9 cellular contexts compared by ENCODE assay signal in genomic region chr2:232013701-232014353, GRCh38. TPM values are rescaled to one million over a fixed set of nuclear protein-coding genes. Genes with fewer than 3 reads are reported as not detected.
DNase-seq lines count a peak whose midpoint lies in the region; ATAC-seq and TF ChIP-seq lines count a peak whose summit lies in the region.
"Had no signal": no experiment of that assay in that cellular context is flagged by ENCODE, and none has a peak within 500 bp of the region (broad histone marks: within the 10 kb centered on the region; RNA-seq: fewer than 3 reads in every experiment).

No MANE protein-coding gene starts in this region.

- intact Hi-C loops in IMR-90 (cut with micrococcal nuclease) = no loop called here

- H3K9me3 ChIP-seq in IMR-90 (ENCODE audit: control insufficient read depth, insufficient read depth, low read length) = no peaks in the 10 kb centered on the region; the same call in 1 of the 2 replicates
- H3K9me3 ChIP-seq in SK-N-SH = no peaks in the 10 kb centered on the region
- no peaks in the 10 kb centered on the region for H3K9me3 ChIP-seq in hepatocyte (ENCODE audit: low read depth)
- no peaks in the 10 kb centered on the region for H3K9me3 ChIP-seq in tibial nerve

- H4K91ac ChIP-seq in IMR-90 (ENCODE audit: insufficient read depth, low read depth, low read length) = no peak overlapping the region

- peaks cover 52% of the 10 kb centered on the region; the same call in 1 of the 2 replicates for H4K20me1 ChIP-seq in IMR-90 (ENCODE audit: insufficient read depth, low read length)
- H4K20me1 ChIP-seq in SK-N-SH (ENCODE audit: insufficient read depth) = peaks cover 24% of the 10 kb centered on the region
- H4K20me1 ChIP-seq in hepatocyte (ENCODE audit: insufficient read depth, poor library complexity, severe bottlenecking) = peaks cover 2% of the 10 kb centered on the region

- H3F3A ChIP-seq in SK-N-SH (replicated peaks; ENCODE audit: insufficient read depth) = peaks cover 16% of the 10 kb centered on the region

- H2BK20ac ChIP-seq in IMR-90 (ENCODE audit: low read depth, low read length) = no peak overlapping the region

- no peak overlapping the region for H3K56ac ChIP-seq in IMR-90 (ENCODE audit: extremely low read depth, insufficient read depth, low read length)

- H2AFZ ChIP-seq in IMR-90 (replicated peaks; ENCODE audit: low read length, poor library complexity) (no peak overlapping the region), SK-N-SH (ENCODE audit: low read depth) (no peak overlapping the region), hepatocyte (no peak overlapping the region)

- H3K27me3 ChIP-seq in IMR-90 (ENCODE audit: control insufficient read depth, insufficient read depth, low read length) (peaks cover 11% of the 10 kb centered on the region), SK-N-SH (ENCODE audit: insufficient read depth) (no peaks in the 10 kb centered on the region), hepatocyte (no peaks in the 10 kb centered on the region), tibial nerve (no peaks in the 10 kb centered on the region)

- peaks cover 7% of the 10 kb centered on the region for H3K9me1 ChIP-seq in IMR-90 (ENCODE audit: insufficient read depth, low read length)

- H3K4me2 ChIP-seq in IMR-90 (ENCODE audit: low read depth, low read length) = peak overlapping the region; percentile 37; the same call in 1 of the 2 replicates
- peak overlapping the region; percentile 35; the same call in 1 of the 2 replicates for H3K4me2 ChIP-seq in SK-N-SH
- H3K4me2 ChIP-seq in hepatocyte = no peak overlapping the region

- peaks cover 7% of the 10 kb centered on the region for H3K36me3 ChIP-seq in IMR-90 (ENCODE audit: control insufficient read depth, insufficient read depth, low read length)
- peaks cover 10 to 20% of the 10 kb centered on the region in 2 experiments for H3K36me3 ChIP-seq in SK-N-SH (replicated peaks in 1 of 2; ENCODE audit: control insufficient read depth in 1 of 2, insufficient read depth in 2 of 2, low read length in 1 of 2)
- H3K36me3 ChIP-seq in hepatocyte (replicated peaks; ENCODE audit: insufficient read depth, low read depth) = no peaks in the 10 kb centered on the region
- peaks cover 0 to 32% (median 0%) of the 10 kb centered on the region in 3 donors for H3K36me3 ChIP-seq in tibial nerve

- POLR2A ChIA-PET in IMR-90 (lab: Charles Lee; ENCODE audit: unreplicated experiment) = no interaction called here
- POLR2A ChIA-PET in SK-N-SH (lab: Yijun Ruan, JAX) = no interaction called here

- no peak overlapping the region for H4K5ac ChIP-seq in IMR-90 (ENCODE audit: low read depth, low read length)

- H2BK5ac ChIP-seq in IMR-90 (ENCODE audit: low read depth, low read length, poor library complexity, severe bottlenecking) = no peak overlapping the region

- TF ChIP-seq EP300 in SK-N-SH (IDR thresholded peaks at IDR 0.05; ENCODE audit: borderline replicate concordance in 1 of 2, low read depth in 1 of 2, low read length in 1 of 2) (peak in 1 of 2 experiments; percentile 82; a peak in 2 of 4 replicates), tibial nerve (IDR thresholded peaks at IDR 0.05) (no peak)

- H3K4me3 ChIP-seq in IMR-90 (ENCODE audit: insufficient read depth, low read depth, low read length) (no peak overlapping the region), SK-N-SH (ENCODE audit: low read depth in 2 of 2, low read length in 1 of 2) (no peak overlapping the region; a peak in 1 of 4 replicates), hepatocyte (no peak overlapping the region), tibial nerve (no peak overlapping the region)

- in situ Hi-C loops in IMR-90 (cut with MboI; ENCODE audit: low sequenced_read_pairs) = no loop called here

- H3K4ac ChIP-seq in IMR-90 (ENCODE audit: low read depth, low read length) = peak overlapping the region; percentile 12; the same call in 1 of the 2 replicates

- ATAC-seq in IMR-90 (ENCODE audit: low read depth) = peak; percentile 72
- ATAC-seq: T-cell had no signal

- H3K23ac ChIP-seq in IMR-90 (ENCODE audit: low read depth, low read length) = no peak overlapping the region

- DNase-seq in Daoy (ENCODE audit: low read depth) (peak; percentile 88), IMR-90 (peak; percentile 97), SK-N-SH (peak; percentile 5), hepatocyte (ENCODE audit: low spot score) (peak; percentile 10), tibial nerve (ENCODE audit: low spot score in 2 of 2) (no peak), T-helper 1 cell (no peak), T-helper 2 cell (no peak), DMS153 treated with DMSO at 0.1 percent for 48 hours (lab: John Stamatoyannopoulos, UW; ENCODE audit: unreplicated experiment) (no peak)

- no peak for TF ChIP-seq POLR2A in IMR-90 (IDR thresholded peaks at IDR 0.05; ENCODE audit: low read depth, low read length)
- no peak for TF ChIP-seq POLR2A in tibial nerve (IDR thresholded peaks at IDR 0.05)

- TF ChIP-seq RAD21 in IMR-90 (IDR thresholded peaks at IDR 0.05; ENCODE audit: low read length) (no peak), SK-N-SH (IDR thresholded peaks at IDR 0.05; ENCODE audit: low read length) (no peak)

- H2AK9ac ChIP-seq in IMR-90 (replicated peaks; ENCODE audit: low read depth, low read length, poor library complexity) = no peak overlapping the region

- CTCF ChIA-PET in IMR-90 (lab: Yijun Ruan, JAX) = interaction anchor here (0.6 kb wide), 1 partner anchor 576 kb away, joined by 5 read pairs; no protein-coding TSS in a partner anchor
- CTCF ChIA-PET in SK-N-SH (lab: Yijun Ruan, JAX) = no interaction called here

- H3K9ac ChIP-seq in IMR-90 (ENCODE audit: low read depth, low read length) (no peak overlapping the region), SK-N-SH (peak overlapping the region; percentile 4; the same call in 1 of the 2 replicates)

- H3K18ac ChIP-seq in IMR-90 (ENCODE audit: low read depth, low read length) = no peak overlapping the region

- H2AK5ac ChIP-seq in IMR-90 (ENCODE audit: low read depth, low read length) = no peak overlapping the region

- H3K4me1 ChIP-seq in IMR-90 (ENCODE audit: control insufficient read depth, insufficient read depth, low read length) = peaks cover 4% of the 10 kb centered on the region
- peaks cover 11 to 15% of the 10 kb centered on the region in 2 experiments for H3K4me1 ChIP-seq in SK-N-SH (ENCODE audit: control insufficient read depth in 1 of 2, insufficient read depth in 2 of 2, low read depth in 1 of 2, low read length in 1 of 2)
- H3K4me1 ChIP-seq in hepatocyte (ENCODE audit: insufficient read depth) = no peaks in the 10 kb centered on the region
- peaks cover 0 to 4% (median 0%) of the 10 kb centered on the region in 4 donors for H3K4me1 ChIP-seq in tibial nerve

- dilution Hi-C loops in IMR-90 (cut with HindIII; ENCODE audit: low sequenced_read_pairs, unreplicated experiment) = no loop called here

- peaks cover 21 to 31% of the 10 kb centered on the region in 2 experiments for H3K79me1 ChIP-seq in IMR-90 (ENCODE audit: low read depth in 1 of 2, low read length in 2 of 2)

- no peak overlapping the region for H4K8ac ChIP-seq in IMR-90 (ENCODE audit: low read depth in 2 of 2, low read length in 2 of 2)

- H3K9me2 ChIP-seq in SK-N-SH (no peaks in the 10 kb centered on the region), hepatocyte (replicated peaks; ENCODE audit: insufficient read depth) (no peaks in the 10 kb centered on the region)

- no peak overlapping the region for H2BK120ac ChIP-seq in IMR-90 (ENCODE audit: low read depth, low read length)

- H3K27ac ChIP-seq in IMR-90 (ENCODE audit: insufficient read depth, low read length) (no peak overlapping the region), SK-N-SH (ENCODE audit: low read depth in 2 of 2, low read length in 1 of 2) (peak overlapping the region; percentile 62 to 85), hepatocyte (no peak overlapping the region), tibial nerve (no peak overlapping the region)

- no CpG with 5 or more reads among the region's 3 CpGs for WGBS in IMR-90 (ENCODE audit: extremely low coverage in 2 of 2, insufficient read length in 1 of 2), 2 experiments
- 13% methylated on average over 3 of the region's 3 CpGs for WGBS in SK-N-SH (ENCODE audit: low lambda C conversion rate)
- WGBS in hepatocyte (ENCODE audit: low lambda C conversion rate, missing lambda C conversion rate) = 43% methylated on average over 3 of the region's 3 CpGs
- 48 to 51% methylated on average over 3 of the region's 3 CpGs for WGBS in tibial nerve, 2 donors

- no peak overlapping the region for H3K14ac ChIP-seq in IMR-90 (replicated peaks; ENCODE audit: low read depth, low read length)

- no TSS peak for BruUV-seq in IMR-90 (replicated peaks; lab: Mats Ljungman, UMichigan)

- TF ChIP-seq CTCF in IMR-90 (conservative IDR thresholded peaks at IDR 0.05; ENCODE audit: low read depth, low read length) = no peak
- TF ChIP-seq CTCF in SK-N-SH (IDR thresholded peaks at IDR 0.05) = no peak
- TF ChIP-seq CTCF in hepatocyte (IDR thresholded peaks at IDR 0.05; ENCODE audit: poor library complexity) = no peak
- TF ChIP-seq CTCF in tibial nerve (IDR thresholded peaks at IDR 0.05) = no peak

- no peak overlapping the region for H2BK15ac ChIP-seq in IMR-90 (ENCODE audit: low read depth, low read length)

- H3K79me2 ChIP-seq in SK-N-SH (ENCODE audit: insufficient read depth) = no peaks in the 10 kb centered on the region; the same call in 1 of the 2 replicates
- H3K79me2 ChIP-seq in hepatocyte = peaks cover 14% of the 10 kb centered on the region

TF ChIP-seq in IMR-90, 13 proteins besides CTCF, POLR2A, EP300 and RAD21:
- TF ChIP-seq FOS (IDR thresholded peaks at IDR 0.05; ENCODE audit: low read depth, low read length) (no peak), CEBPB (IDR thresholded peaks at IDR 0.05; ENCODE audit: low read depth, low read length) (peak; percentile 47; the same call in 1 of the 2 replicates), RCOR1 (IDR thresholded peaks at IDR 0.05; ENCODE audit: insufficient replicate concordance, low read length) (peak; percentile 76)

TF ChIP-seq in SK-N-SH, 30 proteins besides CTCF, POLR2A, EP300 and RAD21 (continues in another document):
- peak; percentile 87 for TF ChIP-seq JUND (IDR thresholded peaks at IDR 0.05)

RNA-seq across cellular contexts. Expression of gene DIS3L2, which starts 52.3 kb away (rescaled TPM):
- 22.3 TPM in 2 replicates for total RNA-seq in Daoy (2014; rRNA removed; shearing (Covaris generic))
- total RNA-seq in IMR-90 (2012; rRNA removed) (16.7 and 19.2 TPM in 2 replicates), hepatocyte (18.2 and 19.5 TPM in 2 replicates), tibial nerve (10 to 100 TPM; 52.8 to 74.9 (median 61.8) TPM)
- polyA plus RNA-seq in IMR-90 (2012; rRNA removed) (14.7 and 15.8 TPM in 2 replicates), SK-N-SH (2012; rRNA removed) (16.4 and 17.9 TPM in 2 replicates), hepatocyte (20.0 and 28.3 TPM in 2 replicates)
- polyA plus RNA-seq in IMR-90 (2012; cell fraction: cytosol; rRNA removed) = 9.6 and 10.0 TPM in 2 replicates
- polyA plus RNA-seq in IMR-90 (2012; cell fraction: nucleus; rRNA removed; ENCODE audit: low replicate concordance) = 40.4 and 57.3 TPM in 2 replicates
- polyA plus RNA-seq in SK-N-SH (2012; cell fraction: cytosol; rRNA removed) = 7.1 and 10.7 TPM in 2 replicates
- polyA plus RNA-seq in SK-N-SH (2012; cell fraction: nucleus; rRNA removed) = 48.6 and 53.9 TPM in 2 replicates

Comparison
In these comparisons a context has a peak if more than half of its experiments do, and no peak if none do; other contexts are left out.
1. DNase-seq: peak in Daoy (single experiment), IMR-90 (single experiment), SK-N-SH (single experiment) and hepatocyte (single experiment); none in tibial nerve (0 of 2), T-helper 1 cell (0 of 5), T-helper 2 cell (0 of 5) and DMS153 treated with DMSO at 0.1 percent for 48 hours (single experiment).
2. H3K27ac ChIP-seq: peak in SK-N-SH (2 of 2); none in IMR-90 (single experiment), hepatocyte (single experiment) and tibial nerve (0 of 4).